Comparison of ENCODE assay signal across 1 cellular context in the genomic region with DNA sequence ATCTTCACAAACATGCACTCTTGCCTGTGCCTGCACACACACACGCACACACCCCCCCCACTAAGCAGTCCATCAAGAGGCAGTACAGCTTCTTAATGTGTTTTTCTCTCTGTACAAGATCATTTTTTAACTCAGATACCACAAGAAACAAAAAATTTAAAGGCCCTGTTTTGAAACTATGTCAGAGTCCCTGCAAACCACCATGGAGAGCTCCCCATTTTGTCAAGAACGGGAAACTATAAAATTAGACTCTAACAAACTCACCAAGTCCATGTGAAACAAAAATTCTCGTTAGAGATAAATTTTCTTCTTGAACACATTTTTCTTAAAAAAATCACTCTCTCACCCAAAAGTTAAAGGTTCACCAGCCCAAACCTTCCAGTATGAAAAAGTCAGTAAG.
TF ChIP-seq lines count a peak whose summit lies in the region.

No MANE protein-coding gene starts in this region.

TF ChIP-seq in H1, 55 proteins besides CTCF, POLR2A, EP300 and RAD21:
- TF ChIP-seq, protein P1, sequence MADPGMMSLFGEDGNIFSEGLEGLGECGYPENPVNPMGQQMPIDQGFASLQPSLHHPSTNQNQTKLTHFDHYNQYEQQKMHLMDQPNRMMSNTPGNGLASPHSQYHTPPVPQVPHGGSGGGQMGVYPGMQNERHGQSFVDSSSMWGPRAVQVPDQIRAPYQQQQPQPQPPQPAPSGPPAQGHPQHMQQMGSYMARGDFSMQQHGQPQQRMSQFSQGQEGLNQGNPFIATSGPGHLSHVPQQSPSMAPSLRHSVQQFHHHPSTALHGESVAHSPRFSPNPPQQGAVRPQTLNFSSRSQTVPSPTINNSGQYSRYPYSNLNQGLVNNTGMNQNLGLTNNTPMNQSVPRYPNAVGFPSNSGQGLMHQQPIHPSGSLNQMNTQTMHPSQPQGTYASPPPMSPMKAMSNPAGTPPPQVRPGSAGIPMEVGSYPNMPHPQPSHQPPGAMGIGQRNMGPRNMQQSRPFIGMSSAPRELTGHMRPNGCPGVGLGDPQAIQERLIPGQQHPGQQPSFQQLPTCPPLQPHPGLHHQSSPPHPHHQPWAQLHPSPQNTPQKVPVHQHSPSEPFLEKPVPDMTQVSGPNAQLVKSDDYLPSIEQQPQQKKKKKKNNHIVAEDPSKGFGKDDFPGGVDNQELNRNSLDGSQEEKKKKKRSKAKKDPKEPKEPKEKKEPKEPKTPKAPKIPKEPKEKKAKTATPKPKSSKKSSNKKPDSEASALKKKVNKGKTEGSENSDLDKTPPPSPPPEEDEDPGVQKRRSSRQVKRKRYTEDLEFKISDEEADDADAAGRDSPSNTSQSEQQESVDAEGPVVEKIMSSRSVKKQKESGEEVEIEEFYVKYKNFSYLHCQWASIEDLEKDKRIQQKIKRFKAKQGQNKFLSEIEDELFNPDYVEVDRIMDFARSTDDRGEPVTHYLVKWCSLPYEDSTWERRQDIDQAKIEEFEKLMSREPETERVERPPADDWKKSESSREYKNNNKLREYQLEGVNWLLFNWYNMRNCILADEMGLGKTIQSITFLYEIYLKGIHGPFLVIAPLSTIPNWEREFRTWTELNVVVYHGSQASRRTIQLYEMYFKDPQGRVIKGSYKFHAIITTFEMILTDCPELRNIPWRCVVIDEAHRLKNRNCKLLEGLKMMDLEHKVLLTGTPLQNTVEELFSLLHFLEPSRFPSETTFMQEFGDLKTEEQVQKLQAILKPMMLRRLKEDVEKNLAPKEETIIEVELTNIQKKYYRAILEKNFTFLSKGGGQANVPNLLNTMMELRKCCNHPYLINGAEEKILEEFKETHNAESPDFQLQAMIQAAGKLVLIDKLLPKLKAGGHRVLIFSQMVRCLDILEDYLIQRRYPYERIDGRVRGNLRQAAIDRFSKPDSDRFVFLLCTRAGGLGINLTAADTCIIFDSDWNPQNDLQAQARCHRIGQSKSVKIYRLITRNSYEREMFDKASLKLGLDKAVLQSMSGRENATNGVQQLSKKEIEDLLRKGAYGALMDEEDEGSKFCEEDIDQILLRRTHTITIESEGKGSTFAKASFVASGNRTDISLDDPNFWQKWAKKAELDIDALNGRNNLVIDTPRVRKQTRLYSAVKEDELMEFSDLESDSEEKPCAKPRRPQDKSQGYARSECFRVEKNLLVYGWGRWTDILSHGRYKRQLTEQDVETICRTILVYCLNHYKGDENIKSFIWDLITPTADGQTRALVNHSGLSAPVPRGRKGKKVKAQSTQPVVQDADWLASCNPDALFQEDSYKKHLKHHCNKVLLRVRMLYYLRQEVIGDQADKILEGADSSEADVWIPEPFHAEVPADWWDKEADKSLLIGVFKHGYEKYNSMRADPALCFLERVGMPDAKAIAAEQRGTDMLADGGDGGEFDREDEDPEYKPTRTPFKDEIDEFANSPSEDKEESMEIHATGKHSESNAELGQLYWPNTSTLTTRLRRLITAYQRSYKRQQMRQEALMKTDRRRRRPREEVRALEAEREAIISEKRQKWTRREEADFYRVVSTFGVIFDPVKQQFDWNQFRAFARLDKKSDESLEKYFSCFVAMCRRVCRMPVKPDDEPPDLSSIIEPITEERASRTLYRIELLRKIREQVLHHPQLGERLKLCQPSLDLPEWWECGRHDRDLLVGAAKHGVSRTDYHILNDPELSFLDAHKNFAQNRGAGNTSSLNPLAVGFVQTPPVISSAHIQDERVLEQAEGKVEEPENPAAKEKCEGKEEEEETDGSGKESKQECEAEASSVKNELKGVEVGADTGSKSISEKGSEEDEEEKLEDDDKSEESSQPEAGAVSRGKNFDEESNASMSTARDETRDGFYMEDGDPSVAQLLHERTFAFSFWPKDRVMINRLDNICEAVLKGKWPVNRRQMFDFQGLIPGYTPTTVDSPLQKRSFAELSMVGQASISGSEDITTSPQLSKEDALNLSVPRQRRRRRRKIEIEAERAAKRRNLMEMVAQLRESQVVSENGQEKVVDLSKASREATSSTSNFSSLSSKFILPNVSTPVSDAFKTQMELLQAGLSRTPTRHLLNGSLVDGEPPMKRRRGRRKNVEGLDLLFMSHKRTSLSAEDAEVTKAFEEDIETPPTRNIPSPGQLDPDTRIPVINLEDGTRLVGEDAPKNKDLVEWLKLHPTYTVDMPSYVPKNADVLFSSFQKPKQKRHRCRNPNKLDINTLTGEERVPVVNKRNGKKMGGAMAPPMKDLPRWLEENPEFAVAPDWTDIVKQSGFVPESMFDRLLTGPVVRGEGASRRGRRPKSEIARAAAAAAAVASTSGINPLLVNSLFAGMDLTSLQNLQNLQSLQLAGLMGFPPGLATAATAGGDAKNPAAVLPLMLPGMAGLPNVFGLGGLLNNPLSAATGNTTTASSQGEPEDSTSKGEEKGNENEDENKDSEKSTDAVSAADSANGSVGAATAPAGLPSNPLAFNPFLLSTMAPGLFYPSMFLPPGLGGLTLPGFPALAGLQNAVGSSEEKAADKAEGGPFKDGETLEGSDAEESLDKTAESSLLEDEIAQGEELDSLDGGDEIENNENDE (IDR thresholded peaks at IDR 0.05; ENCODE audit: insufficient replicate concordance, low read length) = no peak
- TF ChIP-seq SIN3A (conservative IDR thresholded peaks at IDR 0.05 in 1 of 2, IDR thresholded peaks at IDR 0.05 in 1 of 2; ENCODE audit: low read depth in 1 of 2, low read length in 2 of 2) = no peak
